16 cellular contexts compared by ENCODE assay signal in the genomic region with DNA sequence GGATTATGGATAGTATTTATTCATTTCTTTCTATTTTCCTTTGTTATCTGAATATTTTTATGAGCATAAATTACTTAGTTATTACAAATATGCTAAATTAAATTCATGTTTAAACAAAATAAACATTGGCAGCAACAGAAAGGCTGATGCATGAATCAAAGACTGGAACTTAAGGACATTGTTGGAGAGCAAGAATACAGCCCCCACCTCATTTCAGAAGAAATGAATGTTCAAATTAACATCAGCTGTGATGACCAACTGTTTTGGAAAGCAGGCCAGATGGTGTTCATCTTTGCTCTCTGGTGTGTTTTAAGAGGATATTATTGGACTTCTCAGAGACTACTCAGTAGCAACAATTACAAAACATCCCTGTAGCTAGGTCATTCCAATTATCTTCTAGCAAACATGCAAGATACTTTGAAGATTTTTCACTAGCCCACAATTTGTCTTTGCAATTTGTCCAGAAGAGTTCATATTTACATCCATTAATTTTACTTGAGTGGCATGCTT.
"Had no signal": no experiment of that assay in that cellular context is flagged by ENCODE, and none has a peak within 500 bp of the region (broad histone marks: within the 10 kb centered on the region; RNA-seq: fewer than 3 reads in every experiment).

No MANE protein-coding gene starts in this region.

- H3K27ac Mint-ChIP-seq: natural killer cell treated with Interleukin-12 subunit alpha and Interleukin-12 subunit beta and Interleukin-15 and Interleukin-18, amount 100 ng/mL, for 72 hours; stimulated activated naive B cell treated with anti-CD40 and anti-IgM and Interleukin-4, amounts not matched to agents 10 μg/mL and 1 μg/mL and 100 μg/mL, for 72 hours had no signal

- H3K4me3 ChIP-seq: thyroid gland, uterus had no signal

- ATAC-seq: left ventricle myocardium superior; natural killer cell treated with Interleukin-12 subunit alpha and Interleukin-12 subunit beta and Interleukin-15 and Interleukin-18, amount 100 ng/mL, for 72 hours; stimulated activated naive B cell treated with anti-CD40 and anti-IgM and Interleukin-4, amounts not matched to agents 10 μg/mL and 1 μg/mL and 100 μg/mL, for 72 hours had no signal

- H3K27me3 ChIP-seq: thyroid gland, uterus had no signal

- H3K27ac ChIP-seq: thyroid gland, uterus had no signal

- H3K9me3 Mint-ChIP-seq: stimulated activated naive B cell treated with anti-CD40 and anti-IgM and Interleukin-4, amounts not matched to agents 10 μg/mL and 1 μg/mL and 100 μg/mL, for 72 hours had no signal

- H3K9me3 ChIP-seq: thyroid gland, uterus had no signal

- H3K4me3 Mint-ChIP-seq: natural killer cell treated with Interleukin-12 subunit alpha and Interleukin-12 subunit beta and Interleukin-15 and Interleukin-18, amount 100 ng/mL, for 72 hours; stimulated activated naive B cell treated with anti-CD40 and anti-IgM and Interleukin-4, amounts not matched to agents 10 μg/mL and 1 μg/mL and 100 μg/mL, for 72 hours had no signal

- DNase-seq: activated CD4-positive, alpha-beta T cell treated with anti-CD3 and anti-CD28 coated beads, Interleukin-2, amount 50 U/mL, for 4 hours; activated CD4-positive, CD25-positive, alpha-beta regulatory T cell treated with anti-CD3 and anti-CD28 coated beads, Interleukin-2, amount 50 U/mL, for 72 hours; activated naive CD4-positive, alpha-beta T cell; activated T-cell treated with anti-CD3 and anti-CD28 coated beads for 4 hours; kidney glomerular epithelial cell; left ventricle myocardium superior; mesenchymal stem cell; nucleus accumbens; posterior cingulate gyrus; stimulated activated CD4-positive, alpha-beta T cell treated with anti-CD3 and anti-CD28 coated beads, Interleukin-15, amount 100 ng/mL, for 24 hours; stimulated activated CD4-positive, alpha-beta T cell treated with anti-CD3 and anti-CD28 coated beads, Interleukin-4, amount 100 ng/mL, for 1 hour; stimulated activated naive B cell treated with anti-CD40 and anti-IgM and Interleukin-4, amounts not matched to agents 10 μg/mL and 1 μg/mL and 100 μg/mL, for 72 hours; thyroid gland; uterus had no signal

- H3K36me3 Mint-ChIP-seq: natural killer cell treated with Interleukin-12 subunit alpha and Interleukin-12 subunit beta and Interleukin-15 and Interleukin-18, amount 100 ng/mL, for 72 hours; stimulated activated naive B cell treated with anti-CD40 and anti-IgM and Interleukin-4, amounts not matched to agents 10 μg/mL and 1 μg/mL and 100 μg/mL, for 72 hours had no signal

- H3K36me3 ChIP-seq: thyroid gland, uterus had no signal

- H3K4me1 Mint-ChIP-seq: stimulated activated naive B cell treated with anti-CD40 and anti-IgM and Interleukin-4, amounts not matched to agents 10 μg/mL and 1 μg/mL and 100 μg/mL, for 72 hours had no signal

- H3K4me1 ChIP-seq: thyroid gland, uterus had no signal

- H3K27me3 Mint-ChIP-seq: stimulated activated naive B cell treated with anti-CD40 and anti-IgM and Interleukin-4, amounts not matched to agents 10 μg/mL and 1 μg/mL and 100 μg/mL, for 72 hours had no signal

- FAIRE-seq: astrocyte had no signal
